10 cellular contexts compared by ENCODE assay signal in the genomic region with DNA sequence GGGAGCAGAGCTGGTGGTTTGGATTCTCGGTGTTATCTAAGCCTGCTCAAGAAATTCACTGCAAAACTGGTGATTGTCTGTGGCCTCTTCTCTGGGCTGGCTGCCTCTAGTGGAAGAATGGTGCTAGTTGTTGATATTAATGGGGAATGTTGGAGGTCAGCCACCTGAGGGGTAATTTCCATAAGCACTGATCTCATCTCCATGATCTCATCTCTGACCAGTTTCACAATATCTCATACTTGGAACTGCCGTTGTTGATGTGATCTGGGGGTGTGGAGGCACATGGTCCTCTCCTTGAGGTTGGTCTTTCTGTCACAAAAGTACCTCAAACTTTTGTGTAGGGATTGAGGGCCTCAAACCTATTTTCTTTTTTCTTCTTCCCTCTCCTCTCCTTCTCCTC.
A peak's percentile ranks its signal among the peaks of the same experiment; 100 is the strongest.
DNase-seq lines count a peak whose midpoint lies in the region; ATAC-seq, FAIRE-seq and TF ChIP-seq lines count a peak whose summit lies in the region.
"Had no signal": no experiment of that assay in that cellular context is flagged by ENCODE, and none has a peak within 500 bp of the region (broad histone marks: within the 10 kb centered on the region; RNA-seq: fewer than 3 reads in every experiment).

No MANE protein-coding gene starts in this region.

- H4K5ac ChIP-seq in mesendoderm (ENCODE audit: low read length): no peak overlapping the region

- no peaks in the 10 kb centered on the region for H3K79me2 ChIP-seq in K562 (ENCODE audit: control insufficient read depth, insufficient read depth, low read length)
- H3K79me2 ChIP-seq in mesendoderm (ENCODE audit: control insufficient read depth, insufficient read depth, low read length): no peaks in the 10 kb centered on the region

- H3K27ac ChIP-seq in K562 (ENCODE audit: extremely low read depth, low read depth, low read length) (no peak overlapping the region), mesendoderm (ENCODE audit: low read depth, low read length) (no peak overlapping the region)
- H3K27ac ChIP-seq: SK-N-MC had no signal

- BruUV-seq in K562 (replicated peaks; lab: Mats Ljungman, UMichigan): no TSS peak

- TF ChIP-seq EP300 in K562 (IDR thresholded peaks at IDR 0.05; ENCODE audit: low read length): no peak

- H3K27me3 ChIP-seq in K562 (ENCODE audit: control insufficient read depth in 2 of 2, insufficient read depth in 2 of 2, low read length in 2 of 2): no peaks in the 10 kb centered on the region
- H3K27me3 ChIP-seq in mesendoderm (ENCODE audit: insufficient read depth, low read length, poor library complexity): no peaks in the 10 kb centered on the region

- no peaks in the 10 kb centered on the region for H3K4me1 ChIP-seq in K562 (replicated peaks in 1 of 2; ENCODE audit: control insufficient read depth in 2 of 2, insufficient read depth in 2 of 2, low read length in 2 of 2)
- H3K4me1 ChIP-seq in mesendoderm (ENCODE audit: control insufficient read depth, low read depth, low read length): no peaks in the 10 kb centered on the region

- H3K9me1 ChIP-seq in K562 (ENCODE audit: control insufficient read depth, insufficient read depth, low read length): no peaks in the 10 kb centered on the region

- no peak overlapping the region for H2BK5ac ChIP-seq in mesendoderm (ENCODE audit: low read length)

- H3K36me3 ChIP-seq in K562 (ENCODE audit: control insufficient read depth, insufficient read depth, low read length): no peaks in the 10 kb centered on the region
- no peaks in the 10 kb centered on the region for H3K36me3 ChIP-seq in mesendoderm (ENCODE audit: control insufficient read depth, insufficient read depth, low read length)

- CTCF ChIA-PET in K562 (lab: Yijun Ruan, JAX; ENCODE audit: low intra/inter-chr PET ratio): no interaction called here

- H2BK120ac ChIP-seq in mesendoderm (ENCODE audit: low read depth, low read length): no peak overlapping the region

- H3K4me3 ChIP-seq in K562 (no peak overlapping the region), mesendoderm (ENCODE audit: low read length) (no peak overlapping the region)
- H3K4me3 ChIP-seq: SK-N-MC had no signal

- H3K4me2 ChIP-seq in K562 (ENCODE audit: insufficient read depth, low read length): no peak overlapping the region
- no peak overlapping the region for H3K4me2 ChIP-seq in mesendoderm (ENCODE audit: low read length)

- peak; percentile 70 for ATAC-seq in GM21390 (IDR thresholded peaks at IDR 0.05; ENCODE audit: unreplicated experiment)
- peak; percentile 88 for ATAC-seq in HG03558 (IDR thresholded peaks at IDR 0.05; ENCODE audit: extremely low read depth, unreplicated experiment)
- peak; percentile 62; the same call in 1 of the 3 replicates for ATAC-seq in K562
- ATAC-seq in HG03108 (IDR thresholded peaks at IDR 0.05; ENCODE audit: unreplicated experiment): no peak

- DNase-seq in GM03348 (ENCODE audit: low spot score): peak; percentile 75
- DNase-seq in K562 (ENCODE audit: extremely low read depth in 1 of 4, low spot score in 3 of 4): no peak
- DNase-seq in mesendoderm: peak; percentile 88
- no peak for DNase-seq in effector CD8-positive, alpha-beta T cell (lab: John Stamatoyannopoulos, UW)
- DNase-seq in NCI-H524 (lab: John Stamatoyannopoulos, UW): no peak

- no peak overlapping the region for H2AFZ ChIP-seq in K562 (ENCODE audit: low read depth, low read length)

- H4K20me1 ChIP-seq in K562 (replicated peaks; ENCODE audit: control insufficient read depth, insufficient read depth, low read length): no peaks in the 10 kb centered on the region

- no peak overlapping the region for H3K56ac ChIP-seq in mesendoderm (ENCODE audit: low read length)

- H3K18ac ChIP-seq in mesendoderm (ENCODE audit: low read length): no peak overlapping the region

- WGBS in K562 (ENCODE audit: insufficient coverage, low coverage, missing lambda C conversion rate): 3% methylated on average over 2 of the region's 2 CpGs
- no CpG with 5 or more reads among the region's 2 CpGs for WGBS in mesendoderm (ENCODE audit: extremely low coverage, insufficient coverage, low lambda C conversion rate)

- intact Hi-C loops in K562 (cut with micrococcal nuclease): no loop called here

- in situ Hi-C loops in K562 (cut with MboI): no loop called here

- peak in 1 of 3 experiments; percentile 6; a peak in 2 of 6 replicates for TF ChIP-seq CTCF in K562 (IDR thresholded peaks at IDR 0.05 in 2 of 3, conservative IDR thresholded peaks at IDR 0.05 in 1 of 3; ENCODE audit: insufficient read depth in 2 of 3, low read depth in 1 of 3, low read length in 3 of 3)

- FAIRE-seq in K562 (lab: Jason Lieb, UNC): no peak
- FAIRE-seq: islet of Langerhans had no signal

- no peak overlapping the region for H4K8ac ChIP-seq in mesendoderm (ENCODE audit: low read depth, low read length)

- H3K9me3 ChIP-seq in K562 (replicated peaks; ENCODE audit: control insufficient read depth, insufficient read depth, low read depth, low read length): no peaks in the 10 kb centered on the region

- no peak overlapping the region for H3K23ac ChIP-seq in mesendoderm (ENCODE audit: low read length)

- TF ChIP-seq RAD21 in K562 (CRISPR knock-in tag; conservative IDR thresholded peaks at IDR 0.05 in 1 of 2, IDR thresholded peaks at IDR 0.05 in 1 of 2): no peak

- no peak overlapping the region for H2BK15ac ChIP-seq in mesendoderm (replicated peaks; ENCODE audit: low read depth)

- no peaks in the 10 kb centered on the region for H3K79me1 ChIP-seq in mesendoderm (ENCODE audit: low read length)

- no peak for TF ChIP-seq POLR2A in K562 (conservative IDR thresholded peaks at IDR 0.05)

- H2AK5ac ChIP-seq in mesendoderm (ENCODE audit: low read length): no peak overlapping the region

- H3K9ac ChIP-seq in K562 (ENCODE audit: insufficient read depth in 1 of 2, low read depth in 2 of 2, low read length in 2 of 2): no peak overlapping the region
- no peak overlapping the region for H3K9ac ChIP-seq in mesendoderm (ENCODE audit: low read length)

- no peak overlapping the region for H3K4ac ChIP-seq in mesendoderm (ENCODE audit: low read depth, low read length)

- POLR2A ChIA-PET in K562 (lab: Yijun Ruan, JAX): no interaction called here

TF ChIP-seq in K562, 482 proteins besides CTCF, POLR2A, EP300 and RAD21:
- no peak for TF ChIP-seq DACH1 (IDR thresholded peaks at IDR 0.05; ENCODE audit: partially characterized antibody)
- TF ChIP-seq SAP30 (IDR thresholded peaks at IDR 0.05; ENCODE audit: borderline replicate concordance, insufficient read depth, low read depth, low read length, poor library complexity, severe bottlenecking): no peak
- TF ChIP-seq ATF7 (IDR thresholded peaks at IDR 0.05): peak; percentile 22; the same call in 1 of the 2 replicates
- no peak for TF ChIP-seq ZNF695 (CRISPR knock-in tag; IDR thresholded peaks at IDR 0.05)
- TF ChIP-seq, protein P1, sequence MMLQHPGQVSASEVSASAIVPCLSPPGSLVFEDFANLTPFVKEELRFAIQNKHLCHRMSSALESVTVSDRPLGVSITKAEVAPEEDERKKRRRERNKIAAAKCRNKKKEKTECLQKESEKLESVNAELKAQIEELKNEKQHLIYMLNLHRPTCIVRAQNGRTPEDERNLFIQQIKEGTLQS (IDR thresholded peaks at IDR 0.05): 0 out of 2 replicates have a peak, but pooled peaks have one; percentile 23
- TF ChIP-seq, protein P1 (CRISPR knock-in tag; conservative IDR thresholded peaks at IDR 0.05): no peak

Comparison
In these comparisons a context has a peak if more than half of its experiments do, and no peak if none do; other contexts are left out.
1. DNase-seq: peak in GM03348 (single experiment) and mesendoderm (single experiment); none in K562 (0 of 4), effector CD8-positive, alpha-beta T cell (single experiment) and NCI-H524 (0 of 2).